In genomic region chr1:76046149-76046548, GRCh38 we compare ENCODE assay signal across 34 cellular contexts.
"Had no signal": no experiment of that assay in that cellular context is flagged by ENCODE, and none has a peak within 500 bp of the region (broad histone marks: within the 10 kb centered on the region; RNA-seq: fewer than 3 reads in every experiment).

No MANE protein-coding gene starts in this region.

- ATAC-seq: activated CD4-positive, alpha-beta T cell treated with anti-CD3 and anti-CD28 coated beads for 36 hours; activated CD8-positive, alpha-beta T cell treated with anti-CD3 and anti-CD28 coated beads, Interleukin-2, amount 10 ng/mL, durations not matched to agents 7 days and 5 days; activated T-cell treated with anti-CD3 and anti-CD28 coated beads, Interleukin-2, amount 50 U/mL, for 72 hours; esophagus mucosa; T-helper 17 cell had no signal

- H3K4me3 Mint-ChIP-seq: activated CD4-positive, alpha-beta memory T cell treated with anti-CD3 and anti-CD28 coated beads for 36 hours; activated CD4-positive, alpha-beta T cell treated with anti-CD3 and anti-CD28 coated beads for 36 hours; activated CD4-positive, alpha-beta T cell treated with anti-CD3 and anti-CD28 coated beads, Interleukin-2, amount 10 ng/mL, durations not matched to agents 24 days and 14 days; activated CD8-positive, alpha-beta T cell treated with anti-CD3 and anti-CD28 coated beads, Interleukin-2, amount 10 ng/mL, durations not matched to agents 7 days and 5 days; activated naive CD8-positive, alpha-beta T cell; activated T-cell treated with anti-CD3 and anti-CD28 coated beads, Interleukin-2, amount 50 U/mL, for 24 hours; activated T-cell treated with anti-CD3 and anti-CD28 coated beads, Interleukin-2, amount 50 U/mL, for 72 hours; central memory CD8-positive, alpha-beta T cell; dendritic cell treated with granulocyte-macrophage colony-stimulating factor and Interleukin-4, amounts not matched to agents 40 ng/mL and 50 ng/mL, for 4 days; endodermal cell; T-helper 17 cell; T-helper 2 cell treated with Interferon-gamma antibody and Interleukin-4, amounts not matched to agents 5 μg/mL and 100 μg/mL, for 36 hours had no signal

- H3K4me1 Mint-ChIP-seq: activated CD4-positive, alpha-beta T cell treated with anti-CD3 and anti-CD28 coated beads for 36 hours; activated CD4-positive, alpha-beta T cell treated with anti-CD3 and anti-CD28 coated beads, Interleukin-2, amount 10 ng/mL, durations not matched to agents 24 days and 14 days; central memory CD8-positive, alpha-beta T cell; T-helper 17 cell had no signal

- FAIRE-seq: astrocyte, bronchial epithelial cell, frontal cortex had no signal

- H3K27me3 Mint-ChIP-seq: activated naive CD8-positive, alpha-beta T cell; dendritic cell treated with granulocyte-macrophage colony-stimulating factor and Interleukin-4, amounts not matched to agents 40 ng/mL and 50 ng/mL, for 4 days had no signal

- H3K36me3 ChIP-seq: brain microvascular endothelial cell, WERI-Rb-1 had no signal

- H3K27ac ChIP-seq: brain microvascular endothelial cell, coronary artery, dorsolateral prefrontal cortex, WERI-Rb-1 had no signal

- H3K36me3 Mint-ChIP-seq: activated CD4-positive, alpha-beta memory T cell treated with anti-CD3 and anti-CD28 coated beads for 36 hours; activated naive CD8-positive, alpha-beta T cell had no signal

- H3K27ac Mint-ChIP-seq: activated CD4-positive, alpha-beta memory T cell treated with anti-CD3 and anti-CD28 coated beads for 36 hours; activated CD4-positive, alpha-beta T cell treated with anti-CD3 and anti-CD28 coated beads for 36 hours; activated CD4-positive, alpha-beta T cell treated with anti-CD3 and anti-CD28 coated beads, Interleukin-2, amount 10 ng/mL, durations not matched to agents 24 days and 14 days; activated CD8-positive, alpha-beta T cell treated with anti-CD3 and anti-CD28 coated beads, Interleukin-2, amount 10 ng/mL, durations not matched to agents 7 days and 5 days; activated naive CD8-positive, alpha-beta T cell; activated T-cell treated with anti-CD3 and anti-CD28 coated beads, Interleukin-2, amount 50 U/mL, for 24 hours; activated T-cell treated with anti-CD3 and anti-CD28 coated beads, Interleukin-2, amount 50 U/mL, for 72 hours; dendritic cell treated with granulocyte-macrophage colony-stimulating factor and Interleukin-4, amounts not matched to agents 40 ng/mL and 50 ng/mL, for 4 days; endodermal cell; T-helper 17 cell; T-helper 2 cell treated with Interferon-gamma antibody and Interleukin-4, amounts not matched to agents 5 μg/mL and 100 μg/mL, for 36 hours had no signal

- H3K27me3 ChIP-seq: brain microvascular endothelial cell had no signal

- H3K9me3 Mint-ChIP-seq: activated CD4-positive, alpha-beta memory T cell treated with anti-CD3 and anti-CD28 coated beads for 36 hours; activated CD4-positive, alpha-beta T cell treated with anti-CD3 and anti-CD28 coated beads, Interleukin-2, amount 10 ng/mL, durations not matched to agents 24 days and 14 days; activated T-cell treated with anti-CD3 and anti-CD28 coated beads, Interleukin-2, amount 50 U/mL, for 24 hours; central memory CD8-positive, alpha-beta T cell; dendritic cell treated with granulocyte-macrophage colony-stimulating factor and Interleukin-4, amounts not matched to agents 40 ng/mL and 50 ng/mL, for 4 days; endodermal cell had no signal

- H3K4me3 ChIP-seq: coronary artery, dorsolateral prefrontal cortex had no signal

- DNase-seq: activated CD4-positive, alpha-beta memory T cell treated with anti-CD3 and anti-CD28 coated beads for 36 hours; activated CD4-positive, alpha-beta T cell treated with anti-CD3 and anti-CD28 coated beads for 36 hours; activated CD4-positive, alpha-beta T cell treated with anti-CD3 and anti-CD28 coated beads, Interleukin-2, amount 10 ng/mL, durations not matched to agents 24 days and 14 days; activated CD4-positive, CD25-positive, alpha-beta regulatory T cell; activated CD4-positive, CD25-positive, alpha-beta regulatory T cell treated with anti-CD3 and anti-CD28 coated beads, Interleukin-2, amount 50 U/mL, for 72 hours; activated CD8-positive, alpha-beta memory T cell treated with anti-CD3 and anti-CD28 coated beads, Interleukin-2, amount 50 U/mL, for 48 hours; activated CD8-positive, alpha-beta T cell treated with anti-CD3 and anti-CD28 coated beads, Interleukin-2, amount 10 ng/mL, durations not matched to agents 7 days and 5 days; activated gamma-delta T cell; activated naive CD4-positive, alpha-beta T cell; activated naive CD4-positive, alpha-beta T cell treated with anti-CD3 and anti-CD28 coated beads, Interleukin-2, amount 50 U/mL, for 16 hours; activated T-cell treated with anti-CD3 and anti-CD28 coated beads for 4 hours; activated T-cell treated with anti-CD3 and anti-CD28 coated beads, Interleukin-2, amount 50 U/mL, for 24 hours; activated T-cell treated with anti-CD3 and anti-CD28 coated beads, Interleukin-2, amount 50 U/mL, for 72 hours; amniotic stem cell; anterior cingulate cortex; brain microvascular endothelial cell; dorsolateral prefrontal cortex; effector memory CD4-positive, alpha-beta T cell; endodermal cell; foreskin fibroblast; head of caudate nucleus; T-helper 1 cell; T-helper 17 cell; T1000; WERI-Rb-1 had no signal
